ENCODE assay signal across 20 cellular contexts in the genomic region with DNA sequence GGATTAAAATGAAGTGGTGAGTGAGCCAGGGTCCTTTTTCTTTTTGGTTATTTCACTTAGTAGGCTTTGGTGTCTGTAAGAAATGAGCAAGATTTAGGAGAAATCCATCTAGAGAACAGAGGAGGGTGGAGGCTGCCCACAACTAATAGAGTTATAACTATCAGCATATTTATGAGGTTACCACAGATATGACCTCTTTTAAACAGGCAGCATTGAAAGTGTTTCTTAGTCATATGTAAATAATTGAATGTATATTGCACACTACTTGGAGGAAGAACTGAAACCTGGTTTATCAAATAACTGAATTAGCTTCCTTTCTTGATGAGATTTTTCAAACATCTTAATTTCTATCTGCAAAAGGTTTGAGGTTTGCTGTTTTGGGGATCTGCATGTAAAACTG.
"Had no signal": no experiment of that assay in that cellular context is flagged by ENCODE, and none has a peak within 500 bp of the region (broad histone marks: within the 10 kb centered on the region; RNA-seq: fewer than 3 reads in every experiment).

No MANE protein-coding gene starts in this region.

- H3K36me3 ChIP-seq: heart left ventricle, ovary, upper lobe of left lung, uterus had no signal

- FAIRE-seq: endothelial cell of umbilical vein, small intestine had no signal

- H3K27ac Mint-ChIP-seq: endodermal cell; naive thymus-derived CD4-positive, alpha-beta T cell; progenitor cell of endocrine pancreas had no signal

- DNase-seq: effector CD4-positive, alpha-beta T cell; endodermal cell; erythroblast; foreskin keratinocyte; heart left ventricle; left colon; left ventricle myocardium superior; mesenchymal stem cell; naive thymus-derived CD4-positive, alpha-beta T cell; ovary; right cardiac atrium; small intestine; stimulated activated CD4-positive, alpha-beta T cell treated with anti-CD3 and anti-CD28 coated beads, Interleukin-12 subunit alpha, Interleukin-12 subunit beta, amount 100 ng/mL, for 4 hours; stimulated activated naive CD4-positive, alpha-beta T cell treated with Interleukin-2 at 50 U/mL for 16 hours; upper lobe of left lung; uterus had no signal

- H3K27me3 ChIP-seq: heart left ventricle, ovary, upper lobe of left lung, uterus had no signal

- H3K4me1 ChIP-seq: foreskin keratinocyte, upper lobe of left lung, uterus had no signal

- H3K9me3 ChIP-seq: heart left ventricle, ovary, upper lobe of left lung, uterus had no signal

- H3K4me3 Mint-ChIP-seq: endodermal cell; naive thymus-derived CD4-positive, alpha-beta T cell had no signal

- H3K27me3 Mint-ChIP-seq: progenitor cell of endocrine pancreas had no signal

- H3K27ac ChIP-seq: coronary artery, foreskin keratinocyte, heart left ventricle, ovary, upper lobe of left lung, uterus had no signal

- H3K36me3 Mint-ChIP-seq: naive thymus-derived CD4-positive, alpha-beta T cell had no signal

- H3K4me3 ChIP-seq: coronary artery, heart left ventricle, lung, ovary, upper lobe of left lung, uterus had no signal
